In the genomic region with DNA sequence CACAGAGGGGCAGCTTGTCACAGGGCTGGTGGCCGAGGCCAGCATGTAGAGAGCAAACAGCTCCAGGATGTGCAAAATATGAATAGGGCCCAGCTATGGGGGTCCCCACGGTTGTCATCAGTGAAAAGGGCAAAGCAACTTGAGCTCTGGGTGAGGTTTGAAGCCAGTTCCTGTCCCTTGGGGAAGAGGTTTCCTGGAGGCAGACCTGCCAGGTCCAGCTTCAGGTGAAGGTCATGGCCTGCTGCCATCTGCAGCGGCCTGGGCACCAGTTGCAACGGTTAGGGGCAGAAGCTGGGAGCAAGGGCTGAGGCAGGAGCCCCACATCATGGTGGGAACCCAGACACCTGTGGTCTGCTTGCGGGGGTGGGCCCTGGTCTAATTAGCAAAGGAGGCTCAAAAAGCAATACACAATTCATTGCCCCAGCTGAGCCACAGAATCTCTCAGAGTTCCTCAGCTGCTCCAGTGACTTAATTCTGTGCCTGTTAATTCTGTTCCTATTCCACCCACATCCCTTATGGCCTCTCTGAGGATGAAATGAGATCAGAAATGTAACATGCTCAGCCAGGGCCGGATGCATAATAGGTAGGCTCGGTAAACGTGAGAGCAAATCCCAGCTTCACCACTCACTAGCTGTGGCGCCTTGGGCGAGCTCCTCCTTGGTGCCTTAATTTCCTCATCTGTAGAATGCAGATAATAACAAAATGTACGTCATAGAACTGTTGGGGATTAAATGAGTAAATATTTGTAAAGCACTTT, we compare ENCODE assay signal across 19 cellular contexts. TPM values are rescaled to one million over a fixed set of nuclear protein-coding genes. Genes with fewer than 3 reads are reported as not detected.
A peak's percentile ranks its signal among the peaks of the same experiment; 100 is the strongest.
DNase-seq lines count a peak whose midpoint lies in the region; ATAC-seq, FAIRE-seq and TF ChIP-seq lines count a peak whose summit lies in the region.
"Had no signal": no experiment of that assay in that cellular context is flagged by ENCODE, and none has a peak within 500 bp of the region (broad histone marks: within the 10 kb centered on the region; RNA-seq: fewer than 3 reads in every experiment).

No MANE protein-coding gene starts in this region.

- 80% methylated on average over 10 of the region's 11 CpGs for WGBS in esophagus muscularis mucosa
- WGBS in prostate gland, result 72% methylated on average over 11 of the region's 11 CpGs

- no peak for ATAC-seq in HG03175 (IDR thresholded peaks at IDR 0.05; ENCODE audit: unreplicated experiment)
- ATAC-seq: activated CD4-positive, alpha-beta T cell treated with anti-CD3 and anti-CD28 coated beads for 36 hours; stimulated activated naive CD8-positive, alpha-beta T cell treated with anti-CD3 and anti-CD28 coated beads, Interleukin-15, Interleukin-2, amounts not matched to agents 100 U/mL and 50 U/mL, for 24 hours had no signal

- H3K79me2 ChIP-seq in Loucy (ENCODE audit: insufficient read depth, low read length), result no peaks in the 10 kb centered on the region
- H3K79me2 ChIP-seq: parathyroid adenoma had no signal

- H3K36me3 ChIP-seq in Loucy (ENCODE audit: insufficient read depth, low read length) (no peaks in the 10 kb centered on the region), esophagus muscularis mucosa (no peaks in the 10 kb centered on the region), prostate gland (no peaks in the 10 kb centered on the region)
- H3K36me3 ChIP-seq: spleen had no signal

- no peaks in the 10 kb centered on the region for H3K9me3 ChIP-seq in Loucy (ENCODE audit: insufficient read depth, low read depth, low read length)
- H3K9me3 ChIP-seq in esophagus muscularis mucosa, result no peaks in the 10 kb centered on the region
- H3K9me3 ChIP-seq in prostate gland, result no peaks in the 10 kb centered on the region
- H3K9me3 ChIP-seq: spleen had no signal

- no peak for TF ChIP-seq CTCF in Loucy (conservative IDR thresholded peaks at IDR 0.05; ENCODE audit: low read length)
- TF ChIP-seq CTCF in esophagus muscularis mucosa (IDR thresholded peaks at IDR 0.05), result no peak
- no peak for TF ChIP-seq CTCF in prostate gland (IDR thresholded peaks at IDR 0.05)

- peaks cover 30% of the 10 kb centered on the region for H3K4me1 ChIP-seq in Loucy (ENCODE audit: insufficient read depth, low read length, poor library complexity, severe bottlenecking)
- H3K4me1 ChIP-seq in esophagus muscularis mucosa, result peaks cover 23 to 60% (median 41%) of the 10 kb centered on the region in 4 donors
- peaks cover 13% of the 10 kb centered on the region for H3K4me1 ChIP-seq in prostate gland (replicated peaks)

- H3K27me3 ChIP-seq in Loucy (ENCODE audit: insufficient read depth, low read length, poor library complexity, severe bottlenecking) (no peaks in the 10 kb centered on the region), esophagus muscularis mucosa (no peaks in the 10 kb centered on the region), prostate gland (replicated peaks; ENCODE audit: insufficient read depth) (no peaks in the 10 kb centered on the region)
- H3K27me3 ChIP-seq: spleen had no signal

- peak overlapping the region; percentile 77 for H2AFZ ChIP-seq in Loucy (ENCODE audit: low read length)

- H3K4me2 ChIP-seq in Loucy (ENCODE audit: low read depth, low read length, poor library complexity, severe bottlenecking), result peak overlapping the region; percentile 57

- peak overlapping the region; percentile 54 for H3K9ac ChIP-seq in Loucy (ENCODE audit: low read depth, low read length, poor library complexity, severe bottlenecking)
- H3K9ac ChIP-seq: parathyroid adenoma had no signal

- DNase-seq in DMS 273 (lab: John Stamatoyannopoulos, UW; ENCODE audit: unreplicated experiment), result peak; percentile 12
- no peak for DNase-seq in DMS 273 treated with DMSO at 0.1 percent for 48 hours (lab: John Stamatoyannopoulos, UW)
- DNase-seq in esophagus muscularis mucosa (ENCODE audit: extremely low spot score), result no peak
- DNase-seq in prostate gland (ENCODE audit: low spot score), result no peak
- DNase-seq in GM12892 (ENCODE audit: insufficient read length), result no peak
- no peak for DNase-seq in RPMI8226
- DNase-seq: activated CD4-positive, alpha-beta T cell treated with anti-CD3 and anti-CD28 coated beads for 36 hours; activated T-cell treated with anti-CD3 and anti-CD28 coated beads, Interleukin-2, amount 50 U/mL, for 48 hours; CD4-positive, CD25-positive, alpha-beta regulatory T cell; glutamatergic neuron; NCI-H1930; spleen; stimulated activated naive CD8-positive, alpha-beta T cell treated with anti-CD3 and anti-CD28 coated beads, Interleukin-15, Interleukin-2, amounts not matched to agents 100 U/mL and 50 U/mL, for 24 hours had no signal

- no peak for FAIRE-seq in GM12892 (lab: Jason Lieb, UNC)
- FAIRE-seq: G401.6, keratinocyte had no signal

- no peaks in the 10 kb centered on the region for H3K9me2 ChIP-seq in Loucy (replicated peaks; ENCODE audit: low read depth, low read length)

- intact Hi-C loops in esophagus muscularis mucosa (cut with DNase I), result no loop called here
- intact Hi-C loops in prostate gland (cut with DNase I), result no loop called here

- no peaks in the 10 kb centered on the region for H4K20me1 ChIP-seq in Loucy (ENCODE audit: insufficient read depth, low read length, poor library complexity, severe bottlenecking)

- H3K4me3 ChIP-seq in Loucy (ENCODE audit: low read length, poor library complexity, severe bottlenecking), result peak overlapping the region; percentile 20
- H3K4me3 ChIP-seq in esophagus muscularis mucosa, result no peak overlapping the region
- H3K4me3 ChIP-seq in prostate gland, result no peak overlapping the region
- H3K4me3 ChIP-seq: spleen had no signal

- H3K27ac ChIP-seq in esophagus muscularis mucosa (replicated peaks in 1 of 4) (peak overlapping the region; percentile 71 to 81 (median 78)), prostate gland (peak overlapping the region; percentile 59 to 65)
- H3K27ac ChIP-seq: 22Rv1, parathyroid adenoma, spleen had no signal

- TF ChIP-seq POLR2A in esophagus muscularis mucosa (IDR thresholded peaks at IDR 0.05; ENCODE audit: low read depth), result no peak
- TF ChIP-seq POLR2A in prostate gland (IDR thresholded peaks at IDR 0.05), result no peak
- no peak for TF ChIP-seq POLR2A in GM12892 (IDR thresholded peaks at IDR 0.05; ENCODE audit: low read depth, low read length)

- no peak for TF ChIP-seq EP300 in esophagus muscularis mucosa (IDR thresholded peaks at IDR 0.05)

- no peaks in the 10 kb centered on the region for H3F3A ChIP-seq in Loucy (ENCODE audit: low read depth)

RNA-seq across cellular contexts. Expression of a gene that starts 42.7 kb away (rescaled TPM):
- 100 to 1,000 TPM in 2 of 4 donors, 10 to 100 TPM in 2; 94.3 to 191 (median 127) TPM for total RNA-seq in esophagus muscularis mucosa
- total RNA-seq in prostate gland, result 100 to 1,000 TPM; 160 to 273 TPM
- 0.30 TPM for polyA plus RNA-seq in GM12892 (2012; ENCODE audit: missing spikeins)
- total RNA-seq: activated CD4-positive, alpha-beta T cell treated with anti-CD3 and anti-CD28 coated beads for 36 hours; CD4-positive, CD25-positive, alpha-beta regulatory T cell had no signal

RNA-seq across cellular contexts. Expression of a gene that starts 59.3 kb away (rescaled TPM):
- total RNA-seq in esophagus muscularis mucosa, result 100 to 1,000 TPM; 195 to 499 (median 259) TPM
- total RNA-seq in prostate gland, result 100 to 1,000 TPM in 1 of 2 donors, 10 to 100 TPM in 1; 13.1 to 285 TPM
- polyA plus RNA-seq in GM12892 (2012; ENCODE audit: missing spikeins), result 1.1 TPM
